ENCODE assay signal across 12 cellular contexts in the genomic region with DNA sequence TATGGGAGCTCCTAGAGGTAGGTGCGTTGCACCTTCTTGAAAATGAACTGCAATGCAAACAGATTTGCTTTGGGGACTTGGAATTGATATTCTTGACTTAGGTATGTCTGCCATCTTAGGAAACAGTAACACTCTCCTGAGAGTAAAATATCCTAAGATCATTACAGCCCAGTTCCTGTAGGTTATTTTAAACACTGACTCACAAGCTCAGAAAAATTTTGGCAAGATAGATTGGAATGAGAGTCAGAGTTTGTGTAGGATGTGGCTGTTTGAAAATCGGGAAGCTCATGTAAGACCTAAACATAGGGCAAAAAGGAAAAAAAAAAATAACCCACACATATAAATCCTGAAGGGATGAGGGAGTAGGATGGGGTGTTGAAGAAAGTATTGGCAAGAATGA.
DNase-seq lines count a peak whose midpoint lies in the region; ATAC-seq and TF ChIP-seq lines count a peak whose summit lies in the region.
"Had no signal": no experiment of that assay in that cellular context is flagged by ENCODE, and none has a peak within 500 bp of the region (broad histone marks: within the 10 kb centered on the region; RNA-seq: fewer than 3 reads in every experiment).

No MANE protein-coding gene starts in this region.

- DNase-seq in HT-29 (ENCODE audit: low spot score) (peak; percentile 34), epithelial cell of esophagus (ENCODE audit: low read depth) (peak; percentile 4), head of caudate nucleus (no peak), NCI-H2196 (lab: John Stamatoyannopoulos, UW; ENCODE audit: unreplicated experiment) (no peak)
- DNase-seq: BE2C; CD4-positive, alpha-beta memory T cell; DMS79; EL had no signal

- H3K4me1 Mint-ChIP-seq in nephron, result peaks cover 8% of the 10 kb centered on the region
- no peaks in the 10 kb centered on the region for H3K4me1 Mint-ChIP-seq in stimulated activated memory B cell treated with anti-CD40 and anti-IgM and Interleukin-4, amounts not matched to agents 10 μg/mL and 1 μg/mL and 100 μg/mL, for 72 hours
- H3K4me1 Mint-ChIP-seq: CD4-positive, alpha-beta memory T cell had no signal

- intact Hi-C loops in head of caudate nucleus (cut with DNase I), result no loop called here

- no peaks in the 10 kb centered on the region for H3K36me3 Mint-ChIP-seq in nephron (ENCODE audit: low read depth)
- no peaks in the 10 kb centered on the region for H3K36me3 Mint-ChIP-seq in stimulated activated memory B cell treated with anti-CD40 and anti-IgM and Interleukin-4, amounts not matched to agents 10 μg/mL and 1 μg/mL and 100 μg/mL, for 72 hours
- H3K36me3 Mint-ChIP-seq: CD4-positive, alpha-beta memory T cell had no signal

- H3K27me3 Mint-ChIP-seq in nephron (ENCODE audit: low read depth), result no peaks in the 10 kb centered on the region
- no peaks in the 10 kb centered on the region for H3K27me3 Mint-ChIP-seq in stimulated activated memory B cell treated with anti-CD40 and anti-IgM and Interleukin-4, amounts not matched to agents 10 μg/mL and 1 μg/mL and 100 μg/mL, for 72 hours
- H3K27me3 Mint-ChIP-seq: CD4-positive, alpha-beta memory T cell had no signal

- peak overlapping the region in 2 of 3 experiments; percentile 12 to 13 for H3K27ac Mint-ChIP-seq in nephron
- H3K27ac Mint-ChIP-seq in stimulated activated memory B cell treated with anti-CD40 and anti-IgM and Interleukin-4, amounts not matched to agents 10 μg/mL and 1 μg/mL and 100 μg/mL, for 72 hours, result no peak overlapping the region
- H3K27ac Mint-ChIP-seq: CD4-positive, alpha-beta memory T cell had no signal

- H3K4me3 Mint-ChIP-seq in nephron, result no peak overlapping the region
- H3K4me3 Mint-ChIP-seq in stimulated activated memory B cell treated with anti-CD40 and anti-IgM and Interleukin-4, amounts not matched to agents 10 μg/mL and 1 μg/mL and 100 μg/mL, for 72 hours, result no peak overlapping the region
- H3K4me3 Mint-ChIP-seq: CD4-positive, alpha-beta memory T cell had no signal

- ATAC-seq in stimulated activated memory B cell treated with anti-CD40 and anti-IgM and Interleukin-4, amounts not matched to agents 10 μg/mL and 1 μg/mL and 100 μg/mL, for 72 hours, result no peak
- no peak for ATAC-seq in HG02938 (IDR thresholded peaks at IDR 0.05; ENCODE audit: unreplicated experiment)

- TF ChIP-seq CTCF in epithelial cell of esophagus (IDR thresholded peaks at IDR 0.05; ENCODE audit: insufficient read depth, low read depth, low read length, missing control alignments) (no peak), nephron (IDR thresholded peaks at IDR 0.05; ENCODE audit: unreplicated experiment in 3 of 3) (no peak)

- H3K9me3 Mint-ChIP-seq in nephron, result no peaks in the 10 kb centered on the region
- peaks cover 6% of the 10 kb centered on the region for H3K9me3 Mint-ChIP-seq in stimulated activated memory B cell treated with anti-CD40 and anti-IgM and Interleukin-4, amounts not matched to agents 10 μg/mL and 1 μg/mL and 100 μg/mL, for 72 hours

- no peak overlapping the region for H3K4me3 ChIP-seq in epithelial cell of esophagus (ENCODE audit: low read length)
- H3K4me3 ChIP-seq: HAP-1 had no signal

Comparison
In these comparisons a context has a peak if more than half of its experiments do, and no peak if none do; other contexts are left out.
1. DNase-seq: peak in HT-29 (single experiment) and epithelial cell of esophagus (single experiment); none in head of caudate nucleus (0 of 42) and NCI-H2196 (single experiment).